1 cellular context compared by ENCODE assay signal in the genomic region with DNA sequence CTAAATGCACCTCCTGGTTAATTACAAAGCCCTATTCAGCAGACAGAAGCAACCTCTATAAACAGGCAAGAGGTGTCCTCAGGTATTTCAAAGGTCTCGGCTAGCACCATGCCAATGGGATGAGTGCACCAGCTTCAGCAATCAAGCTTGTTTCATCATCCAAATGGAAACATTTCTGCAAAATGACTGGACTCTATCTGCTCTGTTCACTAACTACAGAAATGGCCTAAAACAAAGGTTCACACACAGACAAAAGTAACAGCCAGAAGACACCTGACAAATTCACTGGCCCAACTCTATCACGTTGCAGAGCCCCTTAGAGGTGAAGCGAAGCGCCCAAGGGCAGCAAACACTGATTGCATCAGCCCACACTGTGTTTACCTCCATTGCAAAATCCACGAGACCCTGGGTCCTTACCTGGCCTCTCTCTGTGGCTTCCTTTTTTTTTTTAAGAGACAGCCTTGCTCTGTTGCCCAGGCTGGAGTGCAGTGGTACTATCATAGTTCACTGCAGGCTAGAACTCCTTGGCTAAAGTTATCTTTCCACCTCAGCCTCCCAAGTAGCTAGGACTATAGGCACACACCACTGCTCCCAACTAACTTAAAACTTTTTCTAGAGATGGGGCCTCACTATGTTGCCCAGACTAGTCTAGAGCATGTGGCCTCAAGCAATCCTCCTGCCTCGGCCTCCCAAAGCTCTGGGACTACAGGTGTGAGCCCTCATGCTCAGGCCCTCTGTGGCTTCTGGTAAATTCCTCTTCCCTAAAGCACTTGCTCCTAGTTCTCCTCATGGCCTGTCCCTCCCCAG.
TF ChIP-seq lines count a peak whose summit lies in the region.

No MANE protein-coding gene starts in this region.

TF ChIP-seq in HCT116, 20 proteins besides CTCF, POLR2A, EP300 and RAD21 (continued from another document):
- TF ChIP-seq, protein P1, sequence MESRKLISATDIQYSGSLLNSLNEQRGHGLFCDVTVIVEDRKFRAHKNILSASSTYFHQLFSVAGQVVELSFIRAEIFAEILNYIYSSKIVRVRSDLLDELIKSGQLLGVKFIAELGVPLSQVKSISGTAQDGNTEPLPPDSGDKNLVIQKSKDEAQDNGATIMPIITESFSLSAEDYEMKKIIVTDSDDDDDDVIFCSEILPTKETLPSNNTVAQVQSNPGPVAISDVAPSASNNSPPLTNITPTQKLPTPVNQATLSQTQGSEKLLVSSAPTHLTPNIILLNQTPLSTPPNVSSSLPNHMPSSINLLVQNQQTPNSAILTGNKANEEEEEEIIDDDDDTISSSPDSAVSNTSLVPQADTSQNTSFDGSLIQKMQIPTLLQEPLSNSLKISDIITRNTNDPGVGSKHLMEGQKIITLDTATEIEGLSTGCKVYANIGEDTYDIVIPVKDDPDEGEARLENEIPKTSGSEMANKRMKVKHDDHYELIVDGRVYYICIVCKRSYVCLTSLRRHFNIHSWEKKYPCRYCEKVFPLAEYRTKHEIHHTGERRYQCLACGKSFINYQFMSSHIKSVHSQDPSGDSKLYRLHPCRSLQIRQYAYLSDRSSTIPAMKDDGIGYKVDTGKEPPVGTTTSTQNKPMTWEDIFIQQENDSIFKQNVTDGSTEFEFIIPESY (IDR thresholded peaks at IDR 0.05; ENCODE audit: extremely low read depth, insufficient replicate concordance, low read length) = no peak
- no peak for TF ChIP-seq EZH2phosphoT487 (IDR thresholded peaks at IDR 0.05; ENCODE audit: borderline replicate concordance)
- TF ChIP-seq EZH2 (IDR thresholded peaks at IDR 0.05) = no peak
- no peak for TF ChIP-seq SIN3A (IDR thresholded peaks at IDR 0.05; ENCODE audit: low read depth)
- TF ChIP-seq, protein P2, sequence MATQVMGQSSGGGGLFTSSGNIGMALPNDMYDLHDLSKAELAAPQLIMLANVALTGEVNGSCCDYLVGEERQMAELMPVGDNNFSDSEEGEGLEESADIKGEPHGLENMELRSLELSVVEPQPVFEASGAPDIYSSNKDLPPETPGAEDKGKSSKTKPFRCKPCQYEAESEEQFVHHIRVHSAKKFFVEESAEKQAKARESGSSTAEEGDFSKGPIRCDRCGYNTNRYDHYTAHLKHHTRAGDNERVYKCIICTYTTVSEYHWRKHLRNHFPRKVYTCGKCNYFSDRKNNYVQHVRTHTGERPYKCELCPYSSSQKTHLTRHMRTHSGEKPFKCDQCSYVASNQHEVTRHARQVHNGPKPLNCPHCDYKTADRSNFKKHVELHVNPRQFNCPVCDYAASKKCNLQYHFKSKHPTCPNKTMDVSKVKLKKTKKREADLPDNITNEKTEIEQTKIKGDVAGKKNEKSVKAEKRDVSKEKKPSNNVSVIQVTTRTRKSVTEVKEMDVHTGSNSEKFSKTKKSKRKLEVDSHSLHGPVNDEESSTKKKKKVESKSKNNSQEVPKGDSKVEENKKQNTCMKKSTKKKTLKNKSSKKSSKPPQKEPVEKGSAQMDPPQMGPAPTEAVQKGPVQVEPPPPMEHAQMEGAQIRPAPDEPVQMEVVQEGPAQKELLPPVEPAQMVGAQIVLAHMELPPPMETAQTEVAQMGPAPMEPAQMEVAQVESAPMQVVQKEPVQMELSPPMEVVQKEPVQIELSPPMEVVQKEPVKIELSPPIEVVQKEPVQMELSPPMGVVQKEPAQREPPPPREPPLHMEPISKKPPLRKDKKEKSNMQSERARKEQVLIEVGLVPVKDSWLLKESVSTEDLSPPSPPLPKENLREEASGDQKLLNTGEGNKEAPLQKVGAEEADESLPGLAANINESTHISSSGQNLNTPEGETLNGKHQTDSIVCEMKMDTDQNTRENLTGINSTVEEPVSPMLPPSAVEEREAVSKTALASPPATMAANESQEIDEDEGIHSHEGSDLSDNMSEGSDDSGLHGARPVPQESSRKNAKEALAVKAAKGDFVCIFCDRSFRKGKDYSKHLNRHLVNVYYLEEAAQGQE (IDR thresholded peaks at IDR 0.05; ENCODE audit: low read depth) = no peak
- no peak for TF ChIP-seq ZFX (IDR thresholded peaks at IDR 0.05)
- no peak for TF ChIP-seq ELF1 (IDR thresholded peaks at IDR 0.05; ENCODE audit: borderline replicate concordance, low read depth)
- TF ChIP-seq CBX3 (IDR thresholded peaks at IDR 0.05; ENCODE audit: low read depth) = no peak
- peak; percentile 58 for TF ChIP-seq FOSL1 (IDR thresholded peaks at IDR 0.05; ENCODE audit: low read depth)
- no peak for TF ChIP-seq YY1 (IDR thresholded peaks at IDR 0.05; ENCODE audit: extremely low read depth, insufficient replicate concordance, low read depth, low read length)
- TF ChIP-seq SP1 (IDR thresholded peaks at IDR 0.05; ENCODE audit: low read depth) = peak; percentile 53
- TF ChIP-seq, protein P3, sequence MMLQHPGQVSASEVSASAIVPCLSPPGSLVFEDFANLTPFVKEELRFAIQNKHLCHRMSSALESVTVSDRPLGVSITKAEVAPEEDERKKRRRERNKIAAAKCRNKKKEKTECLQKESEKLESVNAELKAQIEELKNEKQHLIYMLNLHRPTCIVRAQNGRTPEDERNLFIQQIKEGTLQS (IDR thresholded peaks at IDR 0.05) = 0 out of 2 replicates have a peak, but pooled peaks have one; percentile 84
- no peak for TF ChIP-seq SRF (IDR thresholded peaks at IDR 0.05; ENCODE audit: low read depth)
